8 cellular contexts compared by ENCODE assay signal in genomic region chr20:45880988-45881788, GRCh38. TPM values are rescaled to one million over a fixed set of nuclear protein-coding genes. Genes with fewer than 3 reads are reported as not detected.
DNase-seq lines count a peak whose midpoint lies in the region; ATAC-seq and TF ChIP-seq lines count a peak whose summit lies in the region.

TSS of gene ZSWIM1 (plus strand) at chr20:45881227. CDS start at chr20:45882593, 1,366 bp downstream.

- peak within 1 kb of the TSS; percentile 79 for H2AFZ ChIP-seq in PC-9

- H3K27me3 Mint-ChIP-seq in activated T-cell treated with anti-CD3 and anti-CD28 coated beads, Interleukin-2, amount 50 U/mL, for 4 hours (ENCODE audit: low read depth): no peaks in the 10 kb centered on the region

- H3K9me2 ChIP-seq in PC-9 (ENCODE audit: insufficient read depth): no peaks in the 10 kb centered on the region

- CTCF ChIA-PET in PC-9 (lab: Charles Lee): interaction anchor here (0.5 to 0.6 kb wide), 2 partner anchors 82 to 1673 kb away, joined by 3 to 8 read pairs; no protein-coding TSS in a partner anchor

- H3K4me3 ChIP-seq in PC-9: peak within 1 kb of the TSS; percentile 67
- H3K4me3 ChIP-seq in mucosa of stomach (ENCODE audit: low read length): peak within 1 kb of the TSS; percentile 89

- H3K27me3 ChIP-seq in PC-9 (ENCODE audit: insufficient read depth, low read depth) (no peaks in the 10 kb centered on the region), mucosa of stomach (ENCODE audit: control insufficient read depth, insufficient read depth, low read length) (no peaks in the 10 kb centered on the region)

- peaks cover 40% of the 10 kb centered on the region for H3K4me1 Mint-ChIP-seq in activated T-cell treated with anti-CD3 and anti-CD28 coated beads, Interleukin-2, amount 50 U/mL, for 4 hours (ENCODE audit: low read depth)

- peak within 1 kb of the TSS; percentile 92 for H3K9ac ChIP-seq in mucosa of stomach (ENCODE audit: low read length)

- in situ Hi-C loops in KBM-7 (cut with MboI; ENCODE audit: low pct_unique_long_range_greater_than_20kb, low sequenced_read_pairs): no loop called here

- intact Hi-C loops in PC-9 (cut with micrococcal nuclease; ENCODE audit: unreplicated experiment): loop anchor here (2.0 kb wide), 1 partner anchor 24 kb away; the partner anchor contains the start of genes ACOT8 and ZSWIM3

- H3K9me3 ChIP-seq in PC-9 (ENCODE audit: insufficient read depth, low read depth) (no peaks in the 10 kb centered on the region), mucosa of stomach (ENCODE audit: control insufficient read depth, low read length) (no peaks in the 10 kb centered on the region)

- H3K4me3 Mint-ChIP-seq in activated T-cell treated with anti-CD3 and anti-CD28 coated beads, Interleukin-2, amount 50 U/mL, for 4 hours: peak within 1 kb of the TSS; percentile 89

- peaks cover 33% of the 10 kb centered on the region for H3K79me2 ChIP-seq in PC-9 (ENCODE audit: low read depth)

- no peaks in the 10 kb centered on the region for H3K9me3 Mint-ChIP-seq in activated T-cell treated with anti-CD3 and anti-CD28 coated beads, Interleukin-2, amount 50 U/mL, for 4 hours

- ATAC-seq in GM21723 (IDR thresholded peaks at IDR 0.05; ENCODE audit: unreplicated experiment): peak; percentile 99
- peak; percentile 99 for ATAC-seq in activated T-cell treated with anti-CD3 and anti-CD28 coated beads, Interleukin-2, amount 50 U/mL, for 4 hours
- peak; percentile 98 for ATAC-seq in esophagus mucosa

- peaks cover 31% of the 10 kb centered on the region for H3K4me1 ChIP-seq in PC-9 (replicated peaks; ENCODE audit: insufficient read depth)
- no peaks in the 10 kb centered on the region for H3K4me1 ChIP-seq in mucosa of stomach (ENCODE audit: control insufficient read depth, insufficient read depth, low read length)

- DNase-seq in DMS53 treated with DMSO at 0.1 percent for 48 hours (lab: John Stamatoyannopoulos, UW; ENCODE audit: unreplicated experiment): peak; percentile 99
- peak; percentile 99 for DNase-seq in KBM-7
- peak; percentile 98 to 99 for DNase-seq in PC-9
- peak; percentile 98 for DNase-seq in activated T-cell treated with anti-CD3 and anti-CD28 coated beads, Interleukin-2, amount 50 U/mL, for 4 hours
- DNase-seq in stimulated activated CD8-positive, alpha-beta memory T cell treated with anti-CD3 and anti-CD28 coated beads, Interleukin-4, amount 100 ng/mL, for 48 hours: peak; percentile 100

- TSS peak; percentile 54 for BruUV-seq in PC-9 (replicated peaks; lab: Mats Ljungman, UMichigan)

- peaks cover 26% of the 10 kb centered on the region for H3F3A ChIP-seq in PC-9 (ENCODE audit: insufficient read depth, low read depth)

- peaks cover 19% of the 10 kb centered on the region for H3K36me3 Mint-ChIP-seq in activated T-cell treated with anti-CD3 and anti-CD28 coated beads, Interleukin-2, amount 50 U/mL, for 4 hours (ENCODE audit: insufficient read depth)

- peak within 1 kb of the TSS; percentile 86 for H3K4me2 ChIP-seq in PC-9

- peaks cover 8% of the 10 kb centered on the region; the same call in 1 of the 2 replicates for H3K36me3 ChIP-seq in PC-9 (ENCODE audit: low read depth)
- H3K36me3 ChIP-seq in mucosa of stomach (ENCODE audit: control insufficient read depth, insufficient read depth, low read length): peaks cover 16% of the 10 kb centered on the region

- POLR2A ChIA-PET in PC-9 (lab: Charles Lee; ENCODE audit: unreplicated experiment): interaction anchor here (0.5 to 0.7 kb wide), 10 partner anchors 25 to 1279 kb away, joined by 3 to 5 read pairs (median 3); no protein-coding TSS in a partner anchor

- no peaks in the 10 kb centered on the region for H4K20me1 ChIP-seq in PC-9 (ENCODE audit: insufficient read depth)

- TF ChIP-seq CTCF in PC-9 (conservative IDR thresholded peaks at IDR 0.05): no peak

- peak within 1 kb of the TSS; percentile 14; the same call in 1 of the 2 replicates for H3K27ac ChIP-seq in PC-9

RNA-seq across cellular contexts. Expression of gene ZSWIM1, which starts in this region (rescaled TPM):
- total RNA-seq in PC-9 (2021) (13.2 and 13.5 TPM in 2 replicates), esophagus mucosa (7.2 TPM)
- total RNA-seq in activated T-cell treated with anti-CD3 and anti-CD28 coated beads, Interleukin-2, amount 50 U/mL, for 4 hours: 10 to 100 TPM; 10.8 to 11.9 (median 10.9) TPM

Comparison
In these comparisons a context has a peak if more than half of its experiments do, and no peak if none do; other contexts are left out.
1. Peak in every context shown above with its lines: DNase-seq, ATAC-seq, H3K4me3 ChIP-seq and H3K27ac ChIP-seq.